Comparison of ENCODE assay signal across 9 cellular contexts in genomic region chr2:39620067-39620466, GRCh38. TPM values are rescaled to one million over a fixed set of nuclear protein-coding genes. Genes with fewer than 3 reads are reported as not detected.
A peak's percentile ranks its signal among the peaks of the same experiment; 100 is the strongest.
DNase-seq lines count a peak whose midpoint lies in the region; ATAC-seq and TF ChIP-seq lines count a peak whose summit lies in the region.
"Had no signal": no experiment of that assay in that cellular context is flagged by ENCODE, and none has a peak within 500 bp of the region (broad histone marks: within the 10 kb centered on the region; RNA-seq: fewer than 3 reads in every experiment).

No MANE protein-coding gene starts in this region.

- H3K36me3 Mint-ChIP-seq in activated CD8-positive, alpha-beta T cell treated with anti-CD3 and anti-CD28 coated beads for 36 hours (ENCODE audit: low read depth), result no peaks in the 10 kb centered on the region

- H3K9me3 Mint-ChIP-seq in activated CD8-positive, alpha-beta T cell treated with anti-CD3 and anti-CD28 coated beads for 36 hours, result no peaks in the 10 kb centered on the region

- peaks cover 5% of the 10 kb centered on the region for H3K4me1 Mint-ChIP-seq in activated CD8-positive, alpha-beta T cell treated with anti-CD3 and anti-CD28 coated beads for 36 hours (ENCODE audit: low read depth)

- POLR2A ChIA-PET in activated CD8-positive, alpha-beta T cell treated with anti-CD3 and anti-CD28 coated beads for 36 hours (lab: Charles Lee), result no interaction called here

- H3K27me3 Mint-ChIP-seq in activated CD8-positive, alpha-beta T cell treated with anti-CD3 and anti-CD28 coated beads for 36 hours, result peaks cover 25% of the 10 kb centered on the region

- H3K27ac Mint-ChIP-seq in activated CD8-positive, alpha-beta T cell treated with anti-CD3 and anti-CD28 coated beads for 36 hours, result no peak overlapping the region

- H3K4me3 Mint-ChIP-seq in activated CD8-positive, alpha-beta T cell treated with anti-CD3 and anti-CD28 coated beads for 36 hours, result no peak overlapping the region

- peak; percentile 73 for DNase-seq in AG08396 (ENCODE audit: low spot score)
- DNase-seq in HT-29 (ENCODE audit: low spot score), result peak; percentile 29
- peak; percentile 50 for DNase-seq in activated CD8-positive, alpha-beta T cell treated with anti-CD3 and anti-CD28 coated beads for 36 hours
- peak; percentile 75 for DNase-seq in kidney tubule cell (ENCODE audit: low spot score)
- no peak for DNase-seq in occipital lobe (lab: John Stamatoyannopoulos, UW)
- DNase-seq in activated CD4-positive, CD25-positive, alpha-beta regulatory T cell treated with anti-CD3 and anti-CD28 coated beads, Interleukin-2, amount 50 U/mL, for 72 hours, result no peak
- DNase-seq in HuH-7.5 (ENCODE audit: low spot score), result no peak
- DNase-seq: hypothalamus had no signal

- intact Hi-C loops in activated CD8-positive, alpha-beta T cell treated with anti-CD3 and anti-CD28 coated beads for 36 hours (cut with micrococcal nuclease), result no loop called here

- CTCF ChIA-PET in activated CD8-positive, alpha-beta T cell treated with anti-CD3 and anti-CD28 coated beads for 36 hours (lab: Charles Lee), result no interaction called here

- no peak for ATAC-seq in activated CD8-positive, alpha-beta T cell treated with anti-CD3 and anti-CD28 coated beads for 36 hours
- no peak for ATAC-seq in HG03442 (IDR thresholded peaks at IDR 0.05; ENCODE audit: unreplicated experiment)

- no peak for TF ChIP-seq CTCF in activated CD8-positive, alpha-beta T cell treated with anti-CD3 and anti-CD28 coated beads for 36 hours (IDR thresholded peaks at IDR 0.05)

RNA-seq across cellular contexts. Expression of gene TMEM178A, which starts 45.6 kb away (rescaled TPM):
- total RNA-seq in HT-29 (2014; rRNA removed; shearing (Covaris generic)), result not detected in 2 replicates
- under 1 TPM; 0.23 to 0.31 TPM for total RNA-seq in activated CD8-positive, alpha-beta T cell treated with anti-CD3 and anti-CD28 coated beads for 36 hours
- total RNA-seq in occipital lobe, result 25.1 TPM

Comparison
In these comparisons a context has a peak if more than half of its experiments do, and no peak if none do; other contexts are left out.
1. DNase-seq: peak in AG08396 (single experiment), HT-29 (single experiment), activated CD8-positive, alpha-beta T cell treated with anti-CD3 and anti-CD28 coated beads for 36 hours (single experiment) and kidney tubule cell (single experiment); none in occipital lobe (single experiment), activated CD4-positive, CD25-positive, alpha-beta regulatory T cell treated with anti-CD3 and anti-CD28 coated beads, Interleukin-2, amount 50 U/mL, for 72 hours (single experiment) and HuH-7.5 (single experiment).
2. RNA of gene TMEM178A, which starts 45.6 kb away (total RNA-seq): 25.1 TPM in occipital lobe (single experiment); 0.23 to 0.31 TPM in activated CD8-positive, alpha-beta T cell treated with anti-CD3 and anti-CD28 coated beads for 36 hours and not detected in HT-29; every median in the first group is over 10 times any median in the second.